In genomic region chr2:209592106-209592505, GRCh38 we compare ENCODE assay signal across 22 cellular contexts.
"Had no signal": no experiment of that assay in that cellular context is flagged by ENCODE, and none has a peak within 500 bp of the region (broad histone marks: within the 10 kb centered on the region; RNA-seq: fewer than 3 reads in every experiment).

No MANE protein-coding gene starts in this region.

- H3K4me2 ChIP-seq: SK-N-SH had no signal

- H3K27me3 Mint-ChIP-seq: activated CD4-positive, alpha-beta memory T cell treated with anti-CD3 and anti-CD28 coated beads for 36 hours; activated CD4-positive, alpha-beta T cell treated with anti-CD3 and anti-CD28 coated beads, Interleukin-2, amount 10 ng/mL, durations not matched to agents 7 days and 5 days; activated naive CD4-positive, alpha-beta T cell treated with anti-CD3 and anti-CD28 coated beads, Interleukin-2, amount 10 ng/mL, durations not matched to agents 7 days and 5 days; activated naive CD8-positive, alpha-beta T cell treated with anti-CD3 and anti-CD28 coated beads for 36 hours; IgD-negative memory B cell had no signal

- H3K27ac ChIP-seq: VCaP had no signal

- H3K27ac Mint-ChIP-seq: activated CD4-positive, alpha-beta memory T cell treated with anti-CD3 and anti-CD28 coated beads for 36 hours; activated CD4-positive, alpha-beta T cell treated with anti-CD3 and anti-CD28 coated beads, Interleukin-2, amount 10 ng/mL, durations not matched to agents 7 days and 5 days; activated naive CD4-positive, alpha-beta T cell treated with anti-CD3 and anti-CD28 coated beads, Interleukin-2, amount 10 ng/mL, durations not matched to agents 7 days and 5 days; activated naive CD8-positive, alpha-beta T cell treated with anti-CD3 and anti-CD28 coated beads for 36 hours; activated T-cell treated with anti-CD3 and anti-CD28 coated beads, Interleukin-2, amount 50 U/mL, for 72 hours; activated T-helper 2 cell treated with anti-CD3 and anti-CD28 coated beads, Interferon-gamma antibody, Interleukin-2, Interleukin-4, amounts not matched to agents 10 μg/mL and 5 μg/mL and 100 μg/mL, durations not matched to agents 14 hours and 24 hours and 36 hours had no signal

- H3K4me1 Mint-ChIP-seq: activated CD4-positive, alpha-beta T cell treated with anti-CD3 and anti-CD28 coated beads, Interleukin-2, amount 10 ng/mL, durations not matched to agents 7 days and 5 days; activated naive CD4-positive, alpha-beta T cell treated with anti-CD3 and anti-CD28 coated beads, Interleukin-2, amount 10 ng/mL, durations not matched to agents 7 days and 5 days; activated naive CD8-positive, alpha-beta T cell treated with anti-CD3 and anti-CD28 coated beads for 36 hours; IgD-negative memory B cell had no signal

- H3K9me3 Mint-ChIP-seq: activated CD4-positive, alpha-beta memory T cell treated with anti-CD3 and anti-CD28 coated beads for 36 hours; activated CD4-positive, alpha-beta T cell treated with anti-CD3 and anti-CD28 coated beads, Interleukin-2, amount 10 ng/mL, durations not matched to agents 7 days and 5 days; activated naive CD4-positive, alpha-beta T cell treated with anti-CD3 and anti-CD28 coated beads, Interleukin-2, amount 10 ng/mL, durations not matched to agents 7 days and 5 days; activated naive CD8-positive, alpha-beta T cell treated with anti-CD3 and anti-CD28 coated beads for 36 hours; activated T-cell treated with anti-CD3 and anti-CD28 coated beads, Interleukin-2, amount 50 U/mL, for 72 hours; activated T-helper 2 cell treated with anti-CD3 and anti-CD28 coated beads, Interferon-gamma antibody, Interleukin-2, Interleukin-4, amounts not matched to agents 10 μg/mL and 5 μg/mL and 100 μg/mL, durations not matched to agents 14 hours and 24 hours and 36 hours had no signal

- H3K9ac ChIP-seq: SK-N-SH had no signal

- H3K4me3 Mint-ChIP-seq: activated CD4-positive, alpha-beta memory T cell treated with anti-CD3 and anti-CD28 coated beads for 36 hours; activated CD4-positive, alpha-beta T cell treated with anti-CD3 and anti-CD28 coated beads, Interleukin-2, amount 10 ng/mL, durations not matched to agents 7 days and 5 days; activated naive CD4-positive, alpha-beta T cell treated with anti-CD3 and anti-CD28 coated beads, Interleukin-2, amount 10 ng/mL, durations not matched to agents 7 days and 5 days; activated naive CD8-positive, alpha-beta T cell treated with anti-CD3 and anti-CD28 coated beads for 36 hours; activated T-cell treated with anti-CD3 and anti-CD28 coated beads, Interleukin-2, amount 50 U/mL, for 72 hours; IgD-negative memory B cell had no signal

- DNase-seq: activated CD4-positive, alpha-beta memory T cell treated with anti-CD3 and anti-CD28 coated beads for 36 hours; activated CD4-positive, alpha-beta T cell treated with anti-CD3 and anti-CD28 coated beads, Interleukin-2, amount 10 ng/mL, durations not matched to agents 7 days and 5 days; activated CD4-positive, CD25-positive, alpha-beta regulatory T cell; activated CD8-positive, alpha-beta memory T cell treated with anti-CD3 and anti-CD28 coated beads for 24 hours; activated gamma-delta T cell treated with Interleukin-2 at 50 U/mL for 16 hours; activated naive CD4-positive, alpha-beta T cell treated with anti-CD3 and anti-CD28 coated beads, Interleukin-2, amount 10 ng/mL, durations not matched to agents 7 days and 5 days; activated naive CD8-positive, alpha-beta T cell treated with anti-CD3 and anti-CD28 coated beads for 36 hours; activated T-cell treated with anti-CD3 and anti-CD28 coated beads, Interleukin-2, amount 50 U/mL, for 72 hours; KG1; NCI-H1048; NCI-H1930; NCI-H2171; NCI-H345; NCI-H510A; NCI-H526 treated with DMSO at 0.1 percent for 48 hours; PC-3; SIG-M5; SK-N-SH; T-helper 1 cell had no signal

- H3K9me3 ChIP-seq: SK-N-SH had no signal

- H3K36me3 Mint-ChIP-seq: activated CD4-positive, alpha-beta memory T cell treated with anti-CD3 and anti-CD28 coated beads for 36 hours; activated naive CD4-positive, alpha-beta T cell treated with anti-CD3 and anti-CD28 coated beads, Interleukin-2, amount 10 ng/mL, durations not matched to agents 7 days and 5 days; activated naive CD8-positive, alpha-beta T cell treated with anti-CD3 and anti-CD28 coated beads for 36 hours had no signal
